ENCODE assay signal across 1 cellular context in genomic region chr2:179125404-179125803, GRCh38.
TF ChIP-seq lines count a peak whose summit lies in the region.

No MANE protein-coding gene starts in this region.

TF ChIP-seq in H1, 55 proteins besides CTCF, POLR2A, EP300 and RAD21:
- TF ChIP-seq KDM1A (IDR thresholded peaks at IDR 0.05; ENCODE audit: borderline replicate concordance, low read length) (no peak), POLR2AphosphoS5 (IDR thresholded peaks at IDR 0.05; ENCODE audit: low read depth, low read length) (no peak), SP1 (IDR thresholded peaks at IDR 0.05; ENCODE audit: low read depth, low read length) (no peak), SAP30 (IDR thresholded peaks at IDR 0.05; ENCODE audit: insufficient read depth, insufficient replicate concordance, low read length) (no peak), BCL11A (IDR thresholded peaks at IDR 0.05; ENCODE audit: low read depth in 2 of 2, low read length in 2 of 2) (no peak), CREB1 (IDR thresholded peaks at IDR 0.05) (no peak), SRF (IDR thresholded peaks at IDR 0.05; ENCODE audit: low read depth, low read length) (no peak), SIRT6 (IDR thresholded peaks at IDR 0.05; ENCODE audit: low read length) (no peak), FOSL1 (IDR thresholded peaks at IDR 0.05; ENCODE audit: insufficient read depth, low read depth, low read length) (no peak), CBX5 (IDR thresholded peaks at IDR 0.05; ENCODE audit: low read depth, low read length) (no peak), KDM5A (IDR thresholded peaks at IDR 0.05; ENCODE audit: low read length) (no peak), CHD2 (IDR thresholded peaks at IDR 0.05; ENCODE audit: low read length) (no peak), ZNF274 (IDR thresholded peaks at IDR 0.05; ENCODE audit: borderline replicate concordance, extremely low read depth, low read length) (no peak), SP2 (IDR thresholded peaks at IDR 0.05; ENCODE audit: low read length) (no peak), GABPA (IDR thresholded peaks at IDR 0.05; ENCODE audit: borderline replicate concordance, insufficient read depth, low read length) (no peak), HDAC6 (IDR thresholded peaks at IDR 0.05; ENCODE audit: low read depth, low read length) (no peak), SIX5 (IDR thresholded peaks at IDR 0.05; ENCODE audit: low read depth, low read length) (no peak)
- TF ChIP-seq, protein P1, sequence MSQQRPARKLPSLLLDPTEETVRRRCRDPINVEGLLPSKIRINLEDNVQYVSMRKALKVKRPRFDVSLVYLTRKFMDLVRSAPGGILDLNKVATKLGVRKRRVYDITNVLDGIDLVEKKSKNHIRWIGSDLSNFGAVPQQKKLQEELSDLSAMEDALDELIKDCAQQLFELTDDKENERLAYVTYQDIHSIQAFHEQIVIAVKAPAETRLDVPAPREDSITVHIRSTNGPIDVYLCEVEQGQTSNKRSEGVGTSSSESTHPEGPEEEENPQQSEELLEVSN (IDR thresholded peaks at IDR 0.05): no peak
